23 cellular contexts compared by ENCODE assay signal in the genomic region with DNA sequence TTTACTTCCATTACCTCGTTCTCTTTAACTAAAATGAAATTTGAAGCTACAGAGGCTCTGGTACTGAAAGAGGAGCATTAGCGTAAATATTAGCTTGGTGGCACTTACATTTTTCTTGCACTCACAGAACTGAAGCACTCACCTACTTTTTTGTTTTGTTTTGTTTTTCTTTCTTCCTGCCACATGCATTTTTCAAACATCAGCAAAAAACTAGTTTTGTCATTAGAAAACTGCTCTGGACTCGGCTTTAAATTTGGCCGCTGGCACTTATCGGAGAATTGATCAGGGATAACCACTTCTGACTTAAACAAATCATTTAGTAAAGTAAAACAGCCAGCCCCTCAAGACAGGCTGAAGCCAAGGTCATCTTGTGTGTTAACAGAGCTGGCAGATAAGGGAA.
DNase-seq lines count a peak whose midpoint lies in the region; ATAC-seq, FAIRE-seq and TF ChIP-seq lines count a peak whose summit lies in the region.
"Had no signal": no experiment of that assay in that cellular context is flagged by ENCODE, and none has a peak within 500 bp of the region (broad histone marks: within the 10 kb centered on the region; RNA-seq: fewer than 3 reads in every experiment).

No MANE protein-coding gene starts in this region.

- POLR2A ChIA-PET in HepG2 (lab: Yijun Ruan, JAX): no interaction called here
- POLR2A ChIA-PET in activated naive CD8-positive, alpha-beta T cell treated with anti-CD3 and anti-CD28 coated beads, Interleukin-2, amount 10 ng/mL, durations not matched to agents 7 days and 5 days (lab: Charles Lee): no interaction called here

- H3K36me3 ChIP-seq in HepG2 (replicated peaks in 1 of 2; ENCODE audit: control insufficient read depth in 1 of 2, insufficient read depth in 2 of 2, low read length in 2 of 2) (no peaks in the 10 kb centered on the region), right lobe of liver (no peaks in the 10 kb centered on the region)
- H3K36me3 ChIP-seq: colonic mucosa had no signal

- H3K4me1 Mint-ChIP-seq in T-helper 1 cell treated with Interleukin-12 subunit alpha and Interleukin-12 subunit beta and Interleukin-4 antibody, amounts not matched to agents 30 μg/mL and 1 μg/mL, for 36 hours (ENCODE audit: low read depth): peaks cover 57% of the 10 kb centered on the region
- H3K4me1 Mint-ChIP-seq in activated naive CD8-positive, alpha-beta T cell treated with anti-CD3 and anti-CD28 coated beads, Interleukin-2, amount 10 ng/mL, durations not matched to agents 7 days and 5 days: peaks cover 50% of the 10 kb centered on the region
- H3K4me1 Mint-ChIP-seq in stimulated activated naive B cell treated with anti-CD40 and anti-IgM and Interleukin-4, amounts not matched to agents 10 μg/mL and 1 μg/mL and 100 μg/mL, for 72 hours: peaks cover 46 to 59% of the 10 kb centered on the region in 2 donors

- in situ Hi-C loops in HepG2 (cut with HindIII; ENCODE audit: extremely low pct_ligation_motif_present, low pct_unique_long_range_greater_than_20kb): no loop called here

- H3K4me3 ChIP-seq in HepG2 (replicated peaks in 1 of 3; ENCODE audit: insufficient read depth in 1 of 3, low read depth in 2 of 3, low read length in 3 of 3) (no peak overlapping the region), right lobe of liver (no peak overlapping the region)
- H3K4me3 ChIP-seq: colonic mucosa, esophagus squamous epithelium, vagina had no signal

- intact Hi-C loops in HepG2 (cut with micrococcal nuclease; ENCODE audit: unreplicated experiment): no loop called here
- intact Hi-C loops in right lobe of liver (cut with DNase I): no loop called here

- H3K4me1 ChIP-seq in HepG2 (ENCODE audit: insufficient read depth, low read length) (no peaks in the 10 kb centered on the region), right lobe of liver (no peaks in the 10 kb centered on the region)
- H3K4me1 ChIP-seq: colonic mucosa, esophagus squamous epithelium, vagina had no signal

- no peak for DNase-seq in T-helper 1 cell
- no peak for DNase-seq in HepG2 (ENCODE audit: low spot score)
- DNase-seq in right lobe of liver: no peak
- no peak for DNase-seq in activated naive CD8-positive, alpha-beta T cell treated with anti-CD3 and anti-CD28 coated beads, Interleukin-2, amount 10 ng/mL, durations not matched to agents 7 days and 5 days
- DNase-seq in stimulated activated naive B cell treated with anti-CD40 and anti-IgM and Interleukin-4, amounts not matched to agents 10 μg/mL and 1 μg/mL and 100 μg/mL, for 72 hours: no peak
- no peak for DNase-seq in NCI-H526 (lab: John Stamatoyannopoulos, UW)
- DNase-seq in EL: no peak
- DNase-seq: activated gamma-delta T cell; aorta; colonic mucosa; esophagus squamous epithelium; NCI-H446; posterior cingulate gyrus; RPMI8226; stimulated activated CD4-positive, alpha-beta T cell treated with anti-CD3 and anti-CD28 coated beads, Interleukin-12 subunit alpha, Interleukin-12 subunit beta, amount 100 ng/mL, for 4 hours; stimulated activated CD4-positive, alpha-beta T cell treated with anti-CD3 and anti-CD28 coated beads, Interleukin-4, amount 100 ng/mL, for 1 hour; stimulated activated naive CD4-positive, alpha-beta T cell treated with Interleukin-2 at 50 U/mL for 16 hours had no signal

- BruUV-seq in HepG2 (replicated peaks; lab: Mats Ljungman, UMichigan): no TSS peak

- peaks cover 67% of the 10 kb centered on the region for H3K36me3 Mint-ChIP-seq in T-helper 1 cell treated with Interleukin-12 subunit alpha and Interleukin-12 subunit beta and Interleukin-4 antibody, amounts not matched to agents 30 μg/mL and 1 μg/mL, for 36 hours (ENCODE audit: low read depth)
- H3K36me3 Mint-ChIP-seq in activated naive CD8-positive, alpha-beta T cell treated with anti-CD3 and anti-CD28 coated beads, Interleukin-2, amount 10 ng/mL, durations not matched to agents 7 days and 5 days: peaks cover 74% of the 10 kb centered on the region
- peaks cover 79 to 89% of the 10 kb centered on the region in 2 donors for H3K36me3 Mint-ChIP-seq in stimulated activated naive B cell treated with anti-CD40 and anti-IgM and Interleukin-4, amounts not matched to agents 10 μg/mL and 1 μg/mL and 100 μg/mL, for 72 hours

- no peak overlapping the region for H3K27ac ChIP-seq in HepG2 (ENCODE audit: extremely low read length, insufficient read depth, low read length)
- no peak overlapping the region for H3K27ac ChIP-seq in right lobe of liver
- H3K27ac ChIP-seq: 22Rv1, colonic mucosa, esophagus squamous epithelium, vagina had no signal

- H2AFZ ChIP-seq in HepG2 (ENCODE audit: low read length): no peak overlapping the region

- TF ChIP-seq EP300 in HepG2 (IDR thresholded peaks at IDR 0.05; ENCODE audit: low read depth in 2 of 2, low read length in 2 of 2): no peak
- no peak for TF ChIP-seq EP300 in HepG2 (CRISPR knock-in tag; IDR thresholded peaks at IDR 0.05; ENCODE audit: borderline replicate concordance)

- TF ChIP-seq CTCF in HepG2 (CRISPR knock-in tag; IDR thresholded peaks at IDR 0.05): no peak
- no peak for TF ChIP-seq CTCF in right lobe of liver (IDR thresholded peaks at IDR 0.05)

- peak overlapping the region; percentile 37 for H3K4me3 Mint-ChIP-seq in T-helper 1 cell treated with Interleukin-12 subunit alpha and Interleukin-12 subunit beta and Interleukin-4 antibody, amounts not matched to agents 30 μg/mL and 1 μg/mL, for 36 hours
- peak overlapping the region; percentile 3 for H3K4me3 Mint-ChIP-seq in activated naive CD8-positive, alpha-beta T cell treated with anti-CD3 and anti-CD28 coated beads, Interleukin-2, amount 10 ng/mL, durations not matched to agents 7 days and 5 days
- no peak overlapping the region for H3K4me3 Mint-ChIP-seq in stimulated activated naive B cell treated with anti-CD40 and anti-IgM and Interleukin-4, amounts not matched to agents 10 μg/mL and 1 μg/mL and 100 μg/mL, for 72 hours

- no peak for TF ChIP-seq POLR2A in HepG2 (IDR thresholded peaks at IDR 0.05; ENCODE audit: insufficient read depth in 1 of 2, low read depth in 2 of 2, low read length in 2 of 2)
- TF ChIP-seq POLR2A in right lobe of liver (IDR thresholded peaks at IDR 0.05): no peak

- no peak for TF ChIP-seq RAD21 in HepG2 (CRISPR knock-in tag; IDR thresholded peaks at IDR 0.05)

- peaks cover 1 to 14% of the 10 kb centered on the region in 2 experiments; a peak in 3 of 5 replicates for H3K27me3 ChIP-seq in HepG2 (ENCODE audit: control insufficient read depth in 1 of 2, insufficient read depth in 2 of 2, low read length in 2 of 2)
- no peaks in the 10 kb centered on the region for H3K27me3 ChIP-seq in right lobe of liver
- H3K27me3 ChIP-seq: colonic mucosa, esophagus squamous epithelium, vagina had no signal

- ATAC-seq in HepG2 (no peak), right lobe of liver (no peak)
- ATAC-seq in activated naive CD8-positive, alpha-beta T cell treated with anti-CD3 and anti-CD28 coated beads, Interleukin-2, amount 10 ng/mL, durations not matched to agents 7 days and 5 days (ENCODE audit: low read depth): no peak
- no peak for ATAC-seq in stimulated activated naive B cell treated with anti-CD40 and anti-IgM and Interleukin-4, amounts not matched to agents 10 μg/mL and 1 μg/mL and 100 μg/mL, for 72 hours (replicated peaks)
- ATAC-seq: sciatic nerve had no signal

- H4K20me1 ChIP-seq in HepG2 (ENCODE audit: insufficient read depth, low read length): no peaks in the 10 kb centered on the region

- no peak overlapping the region for H3K9ac ChIP-seq in HepG2 (ENCODE audit: insufficient read depth, low read depth, low read length)

- H3K27ac Mint-ChIP-seq in T-helper 1 cell treated with Interleukin-12 subunit alpha and Interleukin-12 subunit beta and Interleukin-4 antibody, amounts not matched to agents 30 μg/mL and 1 μg/mL, for 36 hours: peak overlapping the region; percentile 21
- peak overlapping the region; percentile 99 for H3K27ac Mint-ChIP-seq in activated naive CD8-positive, alpha-beta T cell treated with anti-CD3 and anti-CD28 coated beads, Interleukin-2, amount 10 ng/mL, durations not matched to agents 7 days and 5 days
- peak overlapping the region; percentile 99 for H3K27ac Mint-ChIP-seq in stimulated activated naive B cell treated with anti-CD40 and anti-IgM and Interleukin-4, amounts not matched to agents 10 μg/mL and 1 μg/mL and 100 μg/mL, for 72 hours

- H3K27me3 Mint-ChIP-seq in T-helper 1 cell treated with Interleukin-12 subunit alpha and Interleukin-12 subunit beta and Interleukin-4 antibody, amounts not matched to agents 30 μg/mL and 1 μg/mL, for 36 hours (ENCODE audit: low read depth): no peaks in the 10 kb centered on the region
- H3K27me3 Mint-ChIP-seq in activated naive CD8-positive, alpha-beta T cell treated with anti-CD3 and anti-CD28 coated beads, Interleukin-2, amount 10 ng/mL, durations not matched to agents 7 days and 5 days: no peaks in the 10 kb centered on the region
- no peaks in the 10 kb centered on the region for H3K27me3 Mint-ChIP-seq in stimulated activated naive B cell treated with anti-CD40 and anti-IgM and Interleukin-4, amounts not matched to agents 10 μg/mL and 1 μg/mL and 100 μg/mL, for 72 hours

- 62% methylated on average over 5 of the region's 5 CpGs for WGBS in HepG2 (ENCODE audit: low lambda C conversion rate)
- 84% methylated on average over 4 of the region's 5 CpGs for WGBS in right lobe of liver (ENCODE audit: insufficient coverage, low coverage, low lambda C conversion rate, missing lambda C conversion rate)

- no peaks in the 10 kb centered on the region for H3K79me2 ChIP-seq in HepG2 (ENCODE audit: insufficient read depth, low read length)

- H3K9me3 Mint-ChIP-seq in T-helper 1 cell treated with Interleukin-12 subunit alpha and Interleukin-12 subunit beta and Interleukin-4 antibody, amounts not matched to agents 30 μg/mL and 1 μg/mL, for 36 hours: peaks cover 21% of the 10 kb centered on the region
- peaks cover 14% of the 10 kb centered on the region for H3K9me3 Mint-ChIP-seq in activated naive CD8-positive, alpha-beta T cell treated with anti-CD3 and anti-CD28 coated beads, Interleukin-2, amount 10 ng/mL, durations not matched to agents 7 days and 5 days
- H3K9me3 Mint-ChIP-seq in stimulated activated naive B cell treated with anti-CD40 and anti-IgM and Interleukin-4, amounts not matched to agents 10 μg/mL and 1 μg/mL and 100 μg/mL, for 72 hours: peaks cover 27 to 34% of the 10 kb centered on the region in 2 donors

- no peak overlapping the region for H3K4me2 ChIP-seq in HepG2 (ENCODE audit: low read depth, low read length)

- CTCF ChIA-PET in HepG2 (lab: Yijun Ruan, JAX; ENCODE audit: low intra/inter-chr PET ratio, low total read pairs): no interaction called here

- no peaks in the 10 kb centered on the region for H3K9me3 ChIP-seq in HepG2 (ENCODE audit: low read length)
- no peaks in the 10 kb centered on the region for H3K9me3 ChIP-seq in right lobe of liver
- H3K9me3 ChIP-seq: colonic mucosa, esophagus squamous epithelium had no signal

- FAIRE-seq in HepG2 (lab: Jason Lieb, UNC): no peak
- FAIRE-seq: frontal cortex, H1 had no signal

TF ChIP-seq in HepG2, 621 proteins besides CTCF, POLR2A, EP300 and RAD21:
- TF ChIP-seq MAFF (IDR thresholded peaks at IDR 0.05; ENCODE audit: low read depth, low read length) (peak; percentile 52; the same call in 1 of the 2 replicates), MAFK (conservative IDR thresholded peaks at IDR 0.05 in 1 of 2, IDR thresholded peaks at IDR 0.05 in 1 of 2; ENCODE audit: low read length in 2 of 2) (peak; percentile 21 to 66; a peak in 3 of 4 replicates), ZNF292 (CRISPR knock-in tag; IDR thresholded peaks at IDR 0.05; ENCODE audit: borderline replicate concordance, low read depth) (no peak)

Comparison
In these comparisons a context has a peak if more than half of its experiments do, and no peak if none do; other contexts are left out.
1. H3K27ac Mint-ChIP-seq: peak in every context shown above with its lines; median percentile 99 in activated naive CD8-positive, alpha-beta T cell treated with anti-CD3 and anti-CD28 coated beads, Interleukin-2, amount 10 ng/mL, durations not matched to agents 7 days and 5 days; 99 in stimulated activated naive B cell treated with anti-CD40 and anti-IgM and Interleukin-4, amounts not matched to agents 10 μg/mL and 1 μg/mL and 100 μg/mL, for 72 hours; 21 in T-helper 1 cell treated with Interleukin-12 subunit alpha and Interleukin-12 subunit beta and Interleukin-4 antibody, amounts not matched to agents 30 μg/mL and 1 μg/mL, for 36 hours.
2. H3K4me3 Mint-ChIP-seq: peak in T-helper 1 cell treated with Interleukin-12 subunit alpha and Interleukin-12 subunit beta and Interleukin-4 antibody, amounts not matched to agents 30 μg/mL and 1 μg/mL, for 36 hours (single experiment) and activated naive CD8-positive, alpha-beta T cell treated with anti-CD3 and anti-CD28 coated beads, Interleukin-2, amount 10 ng/mL, durations not matched to agents 7 days and 5 days (single experiment); none in stimulated activated naive B cell treated with anti-CD40 and anti-IgM and Interleukin-4, amounts not matched to agents 10 μg/mL and 1 μg/mL and 100 μg/mL, for 72 hours (0 of 2).